In genomic region chr10:78972947-78973900, GRCh38 we compare ENCODE assay signal across 8 cellular contexts.
A peak's percentile ranks its signal among the peaks of the same experiment; 100 is the strongest.
DNase-seq lines count a peak whose midpoint lies in the region; ATAC-seq and TF ChIP-seq lines count a peak whose summit lies in the region.

No MANE protein-coding gene starts in this region.

- POLR2A ChIA-PET in SK-N-SH (lab: Yijun Ruan, JAX): interaction anchor here (0.6 to 2.2 kb wide), 17 partner anchors 9 to 680 kb away, joined by 3 to 19 read pairs (median 4); partner anchors contain the start of gene ZMIZ1

- peak in 1 of 2 donors; percentile 48 for TF ChIP-seq POLR2A in suprapubic skin (IDR thresholded peaks at IDR 0.05)

- H3K4me3 ChIP-seq in SK-N-SH (ENCODE audit: low read depth in 2 of 2, low read length in 1 of 2) (peak overlapping the region; percentile 43 to 62), suprapubic skin (peak overlapping the region; percentile 66)

- H3K36me3 ChIP-seq in SK-N-SH (replicated peaks in 1 of 2; ENCODE audit: control insufficient read depth in 1 of 2, insufficient read depth in 2 of 2, low read length in 1 of 2) (no peaks in the 10 kb centered on the region), suprapubic skin (no peaks in the 10 kb centered on the region)

- ATAC-seq in HG02571 (IDR thresholded peaks at IDR 0.05; ENCODE audit: unreplicated experiment) (peak; percentile 75), omental fat pad (ENCODE audit: low FRiP score) (peak; percentile 57)

- peak overlapping the region; percentile 56 for H2AFZ ChIP-seq in SK-N-SH (ENCODE audit: low read depth)

- H3K27me3 Mint-ChIP-seq in activated naive CD8-positive, alpha-beta T cell treated with anti-CD3 and anti-CD28 coated beads for 36 hours: no peaks in the 10 kb centered on the region

- peaks cover 29 to 66% of the 10 kb centered on the region in 2 experiments for H3K4me1 ChIP-seq in SK-N-SH (ENCODE audit: control insufficient read depth in 1 of 2, insufficient read depth in 2 of 2, low read depth in 1 of 2, low read length in 1 of 2)
- peaks cover 53% of the 10 kb centered on the region for H3K4me1 ChIP-seq in suprapubic skin

- WGBS in SK-N-SH (ENCODE audit: low lambda C conversion rate): 8% methylated on average over 17 of the region's 49 CpGs
- WGBS in suprapubic skin: 10% methylated on average over 14 of the region's 49 CpGs

- no peaks in the 10 kb centered on the region for H3K9me2 ChIP-seq in SK-N-SH

- H4K20me1 ChIP-seq in SK-N-SH (ENCODE audit: insufficient read depth): no peaks in the 10 kb centered on the region

- H3K79me2 ChIP-seq in SK-N-SH (ENCODE audit: insufficient read depth): no peaks in the 10 kb centered on the region

- TF ChIP-seq RAD21 in SK-N-SH (IDR thresholded peaks at IDR 0.05; ENCODE audit: low read length): peak; percentile 12; the same call in 1 of the 2 replicates

- H3K27me3 ChIP-seq in SK-N-SH (ENCODE audit: insufficient read depth): no peaks in the 10 kb centered on the region
- H3K27me3 ChIP-seq in suprapubic skin: no peaks in the 10 kb centered on the region

- H3K4me2 ChIP-seq in SK-N-SH: peak overlapping the region; percentile 94

- peaks cover 26% of the 10 kb centered on the region for H3K4me1 Mint-ChIP-seq in activated naive CD8-positive, alpha-beta T cell treated with anti-CD3 and anti-CD28 coated beads for 36 hours

- peak; percentile 61 for DNase-seq in GM04503 (ENCODE audit: low read depth)
- peak; percentile 64 for DNase-seq in NAMALWA (ENCODE audit: low spot score)
- DNase-seq in SK-N-SH: peak; percentile 92
- peak; percentile 85 for DNase-seq in activated naive CD8-positive, alpha-beta T cell treated with anti-CD3 and anti-CD28 coated beads for 36 hours
- peak; percentile 93 for DNase-seq in glomerular visceral epithelial cell (ENCODE audit: extremely low spot score)
- peak; percentile 35 for DNase-seq in omental fat pad (ENCODE audit: low spot score)
- DNase-seq in suprapubic skin (ENCODE audit: low spot score in 2 of 2): peak; percentile 87 to 90

- H3K9me3 ChIP-seq in SK-N-SH (no peaks in the 10 kb centered on the region), suprapubic skin (no peaks in the 10 kb centered on the region)

- H3F3A ChIP-seq in SK-N-SH (replicated peaks; ENCODE audit: insufficient read depth): peaks cover 28% of the 10 kb centered on the region

- H3K27ac Mint-ChIP-seq in activated naive CD8-positive, alpha-beta T cell treated with anti-CD3 and anti-CD28 coated beads for 36 hours: peak overlapping the region; percentile 64

- TF ChIP-seq EP300 in SK-N-SH (IDR thresholded peaks at IDR 0.05; ENCODE audit: borderline replicate concordance in 1 of 2, low read depth in 1 of 2, low read length in 1 of 2) (peak; percentile 28 to 56; a peak in 3 of 4 replicates), suprapubic skin (IDR thresholded peaks at IDR 0.05) (no peak)

- no peaks in the 10 kb centered on the region for H3K36me3 Mint-ChIP-seq in activated naive CD8-positive, alpha-beta T cell treated with anti-CD3 and anti-CD28 coated beads for 36 hours

- H3K9me3 Mint-ChIP-seq in activated naive CD8-positive, alpha-beta T cell treated with anti-CD3 and anti-CD28 coated beads for 36 hours: no peaks in the 10 kb centered on the region

- H3K9ac ChIP-seq in SK-N-SH: peak overlapping the region; percentile 96

- peak overlapping the region; percentile 99 for H3K27ac ChIP-seq in SK-N-SH (ENCODE audit: low read depth in 2 of 2, low read length in 1 of 2)
- peak overlapping the region; percentile 99 for H3K27ac ChIP-seq in suprapubic skin

- TF ChIP-seq CTCF in SK-N-SH (IDR thresholded peaks at IDR 0.05) (no peak), omental fat pad (IDR thresholded peaks at IDR 0.05) (no peak), suprapubic skin (IDR thresholded peaks at IDR 0.05) (no peak)

- CTCF ChIA-PET in SK-N-SH (lab: Yijun Ruan, JAX): interaction anchor here (0.6 to 3.0 kb wide), 13 partner anchors 10 to 926 kb away, joined by 3 to 18 read pairs (median 5); no protein-coding TSS in a partner anchor

- H3K4me3 Mint-ChIP-seq in activated naive CD8-positive, alpha-beta T cell treated with anti-CD3 and anti-CD28 coated beads for 36 hours: peak overlapping the region; percentile 19

TF ChIP-seq in SK-N-SH, 30 proteins besides CTCF, POLR2A, EP300 and RAD21 (continues in another document):
- TF ChIP-seq TCF12 (IDR thresholded peaks at IDR 0.05) (peak; percentile 51), RXRA (IDR thresholded peaks at IDR 0.05; ENCODE audit: borderline replicate concordance, low read depth) (no peak), POLR2AphosphoS5 (IDR thresholded peaks at IDR 0.05; ENCODE audit: low read depth, low read length) (no peak), NFIC (IDR thresholded peaks at IDR 0.05; ENCODE audit: borderline replicate concordance) (peak; percentile 26; the same call in 1 of the 2 replicates), JUND (IDR thresholded peaks at IDR 0.05) (peak; percentile 90), CHD2 (IDR thresholded peaks at IDR 0.05; ENCODE audit: low read length, partially characterized antibody) (peak; percentile 17), USF2 (IDR thresholded peaks at IDR 0.05; ENCODE audit: borderline replicate concordance, low read depth, low read length) (no peak), YY1 (IDR thresholded peaks at IDR 0.05; ENCODE audit: low read depth) (no peak), SMC3 (IDR thresholded peaks at IDR 0.05; ENCODE audit: low read depth, low read length) (peak; percentile 5; the same call in 1 of the 2 replicates), MXI1 (IDR thresholded peaks at IDR 0.05; ENCODE audit: low read depth, low read length) (peak; percentile 94), EZH2phosphoT487 (IDR thresholded peaks at IDR 0.05; ENCODE audit: borderline replicate concordance, low read depth) (no peak), FOSL2 (IDR thresholded peaks at IDR 0.05; ENCODE audit: borderline replicate concordance, low read depth) (peak; percentile 92), RCOR1 (IDR thresholded peaks at IDR 0.05; ENCODE audit: low read length) (no peak), RFX5 (IDR thresholded peaks at IDR 0.05; ENCODE audit: low read length) (no peak), TAF1 (IDR thresholded peaks at IDR 0.05; ENCODE audit: borderline replicate concordance, low read depth, low read length) (no peak; the same call in 1 of the 2 replicates), GATA2 (CRISPR knock-in tag; IDR thresholded peaks at IDR 0.05) (no peak), TEAD4 (IDR thresholded peaks at IDR 0.05; ENCODE audit: borderline replicate concordance, insufficient read depth) (no peak), FOXM1 (IDR thresholded peaks at IDR 0.05; ENCODE audit: low read depth) (no peak), SIN3A (IDR thresholded peaks at IDR 0.05; ENCODE audit: borderline replicate concordance, low read depth, low read length) (peak; percentile 17; the same call in 1 of the 2 replicates)
- TF ChIP-seq, protein P1, sequence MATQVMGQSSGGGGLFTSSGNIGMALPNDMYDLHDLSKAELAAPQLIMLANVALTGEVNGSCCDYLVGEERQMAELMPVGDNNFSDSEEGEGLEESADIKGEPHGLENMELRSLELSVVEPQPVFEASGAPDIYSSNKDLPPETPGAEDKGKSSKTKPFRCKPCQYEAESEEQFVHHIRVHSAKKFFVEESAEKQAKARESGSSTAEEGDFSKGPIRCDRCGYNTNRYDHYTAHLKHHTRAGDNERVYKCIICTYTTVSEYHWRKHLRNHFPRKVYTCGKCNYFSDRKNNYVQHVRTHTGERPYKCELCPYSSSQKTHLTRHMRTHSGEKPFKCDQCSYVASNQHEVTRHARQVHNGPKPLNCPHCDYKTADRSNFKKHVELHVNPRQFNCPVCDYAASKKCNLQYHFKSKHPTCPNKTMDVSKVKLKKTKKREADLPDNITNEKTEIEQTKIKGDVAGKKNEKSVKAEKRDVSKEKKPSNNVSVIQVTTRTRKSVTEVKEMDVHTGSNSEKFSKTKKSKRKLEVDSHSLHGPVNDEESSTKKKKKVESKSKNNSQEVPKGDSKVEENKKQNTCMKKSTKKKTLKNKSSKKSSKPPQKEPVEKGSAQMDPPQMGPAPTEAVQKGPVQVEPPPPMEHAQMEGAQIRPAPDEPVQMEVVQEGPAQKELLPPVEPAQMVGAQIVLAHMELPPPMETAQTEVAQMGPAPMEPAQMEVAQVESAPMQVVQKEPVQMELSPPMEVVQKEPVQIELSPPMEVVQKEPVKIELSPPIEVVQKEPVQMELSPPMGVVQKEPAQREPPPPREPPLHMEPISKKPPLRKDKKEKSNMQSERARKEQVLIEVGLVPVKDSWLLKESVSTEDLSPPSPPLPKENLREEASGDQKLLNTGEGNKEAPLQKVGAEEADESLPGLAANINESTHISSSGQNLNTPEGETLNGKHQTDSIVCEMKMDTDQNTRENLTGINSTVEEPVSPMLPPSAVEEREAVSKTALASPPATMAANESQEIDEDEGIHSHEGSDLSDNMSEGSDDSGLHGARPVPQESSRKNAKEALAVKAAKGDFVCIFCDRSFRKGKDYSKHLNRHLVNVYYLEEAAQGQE (IDR thresholded peaks at IDR 0.05; ENCODE audit: low read depth, low read length): 0 out of 2 replicates have a peak, but pooled peaks have one; percentile 31
- TF ChIP-seq, protein P2, sequence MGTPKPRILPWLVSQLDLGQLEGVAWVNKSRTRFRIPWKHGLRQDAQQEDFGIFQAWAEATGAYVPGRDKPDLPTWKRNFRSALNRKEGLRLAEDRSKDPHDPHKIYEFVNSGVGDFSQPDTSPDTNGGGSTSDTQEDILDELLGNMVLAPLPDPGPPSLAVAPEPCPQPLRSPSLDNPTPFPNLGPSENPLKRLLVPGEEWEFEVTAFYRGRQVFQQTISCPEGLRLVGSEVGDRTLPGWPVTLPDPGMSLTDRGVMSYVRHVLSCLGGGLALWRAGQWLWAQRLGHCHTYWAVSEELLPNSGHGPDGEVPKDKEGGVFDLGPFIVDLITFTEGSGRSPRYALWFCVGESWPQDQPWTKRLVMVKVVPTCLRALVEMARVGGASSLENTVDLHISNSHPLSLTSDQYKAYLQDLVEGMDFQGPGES (IDR thresholded peaks at IDR 0.05; ENCODE audit: low read depth, low read length): no peak

Comparison
In these comparisons a context has a peak if more than half of its experiments do, and no peak if none do; other contexts are left out.
1. Peak in every context shown above with its lines: DNase-seq, ATAC-seq, H3K4me3 ChIP-seq and H3K27ac ChIP-seq.
2. DNase-seq: peak in every context shown above with its lines; median percentile 93 in glomerular visceral epithelial cell; 92 in SK-N-SH; 88 in suprapubic skin; 85 in activated naive CD8-positive, alpha-beta T cell treated with anti-CD3 and anti-CD28 coated beads for 36 hours; 64 in NAMALWA; 61 in GM04503; 35 in omental fat pad.